Comparison of ENCODE assay signal across 8 cellular contexts in genomic region chr19:10086904-10087256, GRCh38. TPM values are rescaled to one million over a fixed set of nuclear protein-coding genes. Genes with fewer than 3 reads are reported as not detected.
DNase-seq lines count a peak whose midpoint lies in the region; ATAC-seq and TF ChIP-seq lines count a peak whose summit lies in the region.

No MANE protein-coding gene starts in this region.

- CTCF ChIA-PET in A673 (lab: Charles Lee): no interaction called here
- CTCF ChIA-PET in Panc1 (lab: Charles Lee): no interaction called here

- BruUV-seq in A673 (replicated peaks; lab: Mats Ljungman, UMichigan) (no TSS peak), Panc1 (replicated peaks; lab: Mats Ljungman, UMichigan) (no TSS peak)

- 19 to 21% methylated on average over 22 of the region's 26 CpGs for WGBS in thyroid gland, 2 donors

- H3K4me1 ChIP-seq in A673 (ENCODE audit: insufficient read depth, low read length, poor library complexity, severe bottlenecking) (peaks cover 4% of the 10 kb centered on the region), Panc1 (ENCODE audit: control insufficient read depth, insufficient read depth, low read length) (no peaks in the 10 kb centered on the region), mononuclear cell (ENCODE audit: insufficient read depth, low read length) (peaks cover 13% of the 10 kb centered on the region), thyroid gland (peaks cover 6% of the 10 kb centered on the region in 2 donors)

- in situ Hi-C loops in Panc1 (cut with HindIII; ENCODE audit: low pct_unique_long_range_greater_than_20kb, low sequenced_read_pairs): no loop called here

- ATAC-seq in Panc1 (no peak), GM19023 (IDR thresholded peaks at IDR 0.05; ENCODE audit: unreplicated experiment) (no peak), GM18520 (IDR thresholded peaks at IDR 0.05; ENCODE audit: unreplicated experiment) (no peak)

- H3K4me3 ChIP-seq in A673 (ENCODE audit: low read depth, low read length, poor library complexity, severe bottlenecking) (peak overlapping the region; percentile 91), Panc1 (ENCODE audit: low read depth in 2 of 2, low read length in 2 of 2) (peak overlapping the region; percentile 78 to 80), cardiac fibroblast (replicated peaks in 1 of 2; ENCODE audit: low read depth in 2 of 2, low read length in 2 of 2) (peak overlapping the region; percentile 97 to 99), mononuclear cell (ENCODE audit: low read length) (peak overlapping the region; percentile 95), thyroid gland (replicated peaks in 1 of 3) (peak overlapping the region; percentile 53 to 100 (median 75))

- intact Hi-C loops in A673 (cut with micrococcal nuclease; ENCODE audit: unreplicated experiment) (no loop called here), Panc1 (cut with micrococcal nuclease; ENCODE audit: unreplicated experiment) (no loop called here), thyroid gland (cut with DNase I) (no loop called here)

- POLR2A ChIA-PET in A673 (lab: Charles Lee; ENCODE audit: low non-redundant PET): no interaction called here
- POLR2A ChIA-PET in Panc1 (lab: Charles Lee): no interaction called here

- TF ChIP-seq CTCF in A673 (conservative IDR thresholded peaks at IDR 0.05; ENCODE audit: low read depth, low read length) (no peak), Panc1 (IDR thresholded peaks at IDR 0.05) (no peak), cardiac fibroblast (IDR thresholded peaks at IDR 0.05; ENCODE audit: low read depth, low read length) (no peak), thyroid gland (IDR thresholded peaks at IDR 0.05) (no peak)

- DNase-seq in A673 (ENCODE audit: low spot score) (no peak), Panc1 (ENCODE audit: low read depth, low spot score) (no peak), cardiac fibroblast (ENCODE audit: low read depth in 2 of 2) (no peak), thyroid gland (no peak), DMS153 treated with DMSO at 0.1 percent for 48 hours (lab: John Stamatoyannopoulos, UW; ENCODE audit: unreplicated experiment) (no peak)

- H3K9me3 ChIP-seq in A673 (ENCODE audit: low read depth, low read length, poor library complexity, severe bottlenecking) (no peaks in the 10 kb centered on the region), Panc1 (ENCODE audit: control insufficient read depth, insufficient read depth, low read depth, low read length) (no peaks in the 10 kb centered on the region), mononuclear cell (ENCODE audit: low read depth, low read length) (no peaks in the 10 kb centered on the region), thyroid gland (no peaks in the 10 kb centered on the region)

- no peaks in the 10 kb centered on the region for H3K27me3 ChIP-seq in A673 (replicated peaks; ENCODE audit: insufficient read depth, low read depth, low read length, poor library complexity)
- no peaks in the 10 kb centered on the region for H3K27me3 ChIP-seq in Panc1 (ENCODE audit: control insufficient read depth, insufficient read depth, low read length)
- H3K27me3 ChIP-seq in mononuclear cell (ENCODE audit: insufficient read depth, low read length): no peaks in the 10 kb centered on the region
- no peaks in the 10 kb centered on the region for H3K27me3 ChIP-seq in thyroid gland

- H3K27ac ChIP-seq in A673 (ENCODE audit: low read depth, low read length, poor library complexity, severe bottlenecking) (no peak overlapping the region), Panc1 (ENCODE audit: low read length) (peak overlapping the region; percentile 80; the same call in 1 of the 2 replicates), thyroid gland (peak overlapping the region; percentile 78 to 90 (median 87))

- H3K36me3 ChIP-seq in A673 (ENCODE audit: insufficient read depth, low read length, poor library complexity, severe bottlenecking) (no peaks in the 10 kb centered on the region), Panc1 (ENCODE audit: control insufficient read depth, insufficient read depth, low read length) (no peaks in the 10 kb centered on the region; the same call in 1 of the 2 replicates), thyroid gland (no peaks in the 10 kb centered on the region)

- TF ChIP-seq POLR2A in thyroid gland (IDR thresholded peaks at IDR 0.05): no peak

RNA-seq across cellular contexts. Expression of gene SHFL, which starts 0.8 kb away (rescaled TPM):
- total RNA-seq in A673 (2021) (15.2 and 17.3 TPM in 2 replicates), Panc1 (2021; ENCODE audit: unreplicated experiment) (17.4 TPM), mononuclear cell (28.0 TPM), thyroid gland (10 to 100 TPM; 18.5 to 46.1 (median 32.6) TPM)
- 21.7 TPM for polyA plus RNA-seq in Panc1 (2012; ENCODE audit: insufficient read length)

RNA-seq across cellular contexts. Expression of gene ANGPTL6, which starts 15.6 kb away (rescaled TPM):
- total RNA-seq in A673 (2021) (not detected in 2 replicates), Panc1 (2021; ENCODE audit: unreplicated experiment) (0.74 TPM), mononuclear cell (0.63 TPM), thyroid gland (under 1 TPM in 2 of 4 donors, not detected in 2; 0.33 to 0.54 TPM)
- 0.87 TPM for polyA plus RNA-seq in Panc1 (2012; ENCODE audit: insufficient read length)

RNA-seq across cellular contexts. Expression of gene PPAN, which starts 19.3 kb away (rescaled TPM):
- total RNA-seq in A673 (2021): 116 and 132 TPM in 2 replicates
- 63.3 TPM for total RNA-seq in Panc1 (2021; ENCODE audit: unreplicated experiment)
- polyA plus RNA-seq in Panc1 (2012; ENCODE audit: insufficient read length): 72.0 TPM
- total RNA-seq in mononuclear cell: 31.6 TPM
- total RNA-seq in thyroid gland: 10 to 100 TPM; 26.2 to 33.0 (median 29.7) TPM

RNA-seq across cellular contexts. Expression of gene P2RY11, which starts 24.6 kb away (rescaled TPM):
- total RNA-seq in A673 (2021): 32.2 and 39.4 TPM in 2 replicates
- total RNA-seq in Panc1 (2021; ENCODE audit: unreplicated experiment): 12.5 TPM
- polyA plus RNA-seq in Panc1 (2012; ENCODE audit: insufficient read length): 18.5 TPM
- total RNA-seq in mononuclear cell: 8.3 TPM
- total RNA-seq in thyroid gland: 1 to 10 TPM; 6.1 to 9.3 (median 6.3) TPM

RNA-seq across cellular contexts. Expression of gene EIF3G, which starts 32.8 kb away (rescaled TPM):
- total RNA-seq in A673 (2021) (260 and 266 TPM in 2 replicates), Panc1 (2021; ENCODE audit: unreplicated experiment) (233 TPM), mononuclear cell (286 TPM), thyroid gland (100 to 1,000 TPM; 219 to 342 (median 250) TPM)
- 320 TPM for polyA plus RNA-seq in Panc1 (2012; ENCODE audit: insufficient read length)
